Comparison of ENCODE assay signal across 20 cellular contexts in genomic region chr21:27812279-27812678, GRCh38.
DNase-seq lines count a peak whose midpoint lies in the region; ATAC-seq and TF ChIP-seq lines count a peak whose summit lies in the region.
"Had no signal": no experiment of that assay in that cellular context is flagged by ENCODE, and none has a peak within 500 bp of the region (broad histone marks: within the 10 kb centered on the region; RNA-seq: fewer than 3 reads in every experiment).

No MANE protein-coding gene starts in this region.

- dilution Hi-C loops in mammary epithelial cell (cut with HindIII; ENCODE audit: low sequenced_read_pairs), result no loop called here

- no peaks in the 10 kb centered on the region for H3K36me3 ChIP-seq in GM23248 (ENCODE audit: low read depth)
- H3K36me3 ChIP-seq in mammary epithelial cell (ENCODE audit: insufficient read depth, low read length), result no peaks in the 10 kb centered on the region
- H3K36me3 ChIP-seq in aorta (ENCODE audit: control insufficient read depth in 1 of 2, insufficient read depth in 2 of 2, low read length in 1 of 2), result no peaks in the 10 kb centered on the region
- no peaks in the 10 kb centered on the region for H3K36me3 ChIP-seq in ovary

- H3K4me2 ChIP-seq in GM23248 (ENCODE audit: unreplicated experiment) (no peak overlapping the region), mammary epithelial cell (ENCODE audit: insufficient read depth, low read depth, low read length) (no peak overlapping the region)

- DNase-seq in GM23248 (peak; percentile 4), MV-4-11 (lab: John Stamatoyannopoulos, UW) (peak; percentile 40), mammary epithelial cell (peak; percentile 42), foreskin keratinocyte (peak; percentile 18 to 58), NOMO-1 treated with dmso at 0.1 percent for 144 hours (lab: John Stamatoyannopoulos, UW; ENCODE audit: unreplicated experiment) (no peak), aorta (no peak), ovary (no peak)
- no peak for DNase-seq in stimulated activated CD4-positive, alpha-beta T cell treated with anti-CD3 and anti-CD28 coated beads, Interleukin-2, amount 100 ng/mL, for 48 hours
- DNase-seq: NCI-H1092, NCI-H146, NCI-H2081, NCI-H510A, NCI-H774, Right ventricle myocardium superior had no signal

- no peaks in the 10 kb centered on the region for H3K79me2 ChIP-seq in GM23248 (ENCODE audit: insufficient read depth)
- H3K79me2 ChIP-seq in mammary epithelial cell (ENCODE audit: insufficient read depth, low read length), result no peaks in the 10 kb centered on the region

- no peak for TF ChIP-seq CTCF in mammary epithelial cell (conservative IDR thresholded peaks at IDR 0.05 in 1 of 2, IDR thresholded peaks at IDR 0.05 in 1 of 2; ENCODE audit: extremely low read depth in 1 of 2, insufficient read depth in 1 of 2, low read depth in 1 of 2, low read length in 2 of 2)
- TF ChIP-seq CTCF in foreskin keratinocyte (conservative IDR thresholded peaks at IDR 0.05), result no peak
- no peak for TF ChIP-seq CTCF in ovary (IDR thresholded peaks at IDR 0.05)

- no peaks in the 10 kb centered on the region for H3K9me3 ChIP-seq in GM23248 (ENCODE audit: low read depth)
- no peaks in the 10 kb centered on the region for H3K9me3 ChIP-seq in mammary epithelial cell (replicated peaks; ENCODE audit: insufficient read depth, low read length)
- H3K9me3 ChIP-seq in aorta (ENCODE audit: control insufficient read depth, low read length), result no peaks in the 10 kb centered on the region
- no peaks in the 10 kb centered on the region for H3K9me3 ChIP-seq in ovary

- 94 to 97% methylated on average over 4 of the region's 4 CpGs for WGBS in GM23248 (ENCODE audit: low coverage in 1 of 2, low lambda C conversion rate in 2 of 2, missing lambda C conversion rate in 2 of 2), 2 experiments
- WGBS in mammary epithelial cell (ENCODE audit: low coverage, missing lambda C conversion rate), result 88% methylated on average over 4 of the region's 4 CpGs
- WGBS in aorta, 2 donors, result 92 to 95% methylated on average over 4 of the region's 4 CpGs
- 93 to 94% (median 94%) methylated on average over 4 of the region's 4 CpGs for WGBS in ovary, 3 donors

- no peak for TF ChIP-seq POLR2A in ovary (IDR thresholded peaks at IDR 0.05)

- H3K4me3 ChIP-seq in GM23248 (no peak overlapping the region), mammary epithelial cell (replicated peaks in 1 of 3; ENCODE audit: insufficient read depth in 1 of 3, low read depth in 2 of 3, low read length in 3 of 3) (no peak overlapping the region), aorta (ENCODE audit: low read length in 2 of 2) (no peak overlapping the region), ovary (no peak overlapping the region)
- H3K4me3 ChIP-seq: K562 had no signal

- no peaks in the 10 kb centered on the region for H3K9me2 ChIP-seq in GM23248 (ENCODE audit: insufficient read depth)

- no TSS peak for BruUV-seq in mammary epithelial cell (replicated peaks; lab: Mats Ljungman, UMichigan)

- H4K20me1 ChIP-seq in GM23248 (ENCODE audit: insufficient read depth) (no peaks in the 10 kb centered on the region), mammary epithelial cell (ENCODE audit: insufficient read depth, low read length) (no peaks in the 10 kb centered on the region)

- ATAC-seq in foreskin keratinocyte (no peak), aorta (ENCODE audit: low FRiP score) (no peak)
- ATAC-seq: HCT116, K562, Panc1, SK-N-SH treated with all-trans-retinoic acid at 6 μM for 48 hours had no signal

- TF ChIP-seq EP300 in ovary (IDR thresholded peaks at IDR 0.05), result no peak

- H2AFZ ChIP-seq in GM23248 (no peak overlapping the region), mammary epithelial cell (ENCODE audit: low read depth, low read length) (no peak overlapping the region)

- H3K27ac ChIP-seq in GM23248 (no peak overlapping the region), mammary epithelial cell (ENCODE audit: insufficient read depth, low read depth, low read length) (no peak overlapping the region), foreskin keratinocyte (no peak overlapping the region), aorta (ENCODE audit: low read depth in 1 of 2, low read length in 2 of 2) (no peak overlapping the region), ovary (no peak overlapping the region)
- H3K27ac ChIP-seq: C4-2B, HL-60 had no signal

- CTCF ChIA-PET in mammary epithelial cell (lab: Charles Lee; ENCODE audit: low non-redundant PET), result no interaction called here

- H3K9ac ChIP-seq in GM23248 (no peak overlapping the region), mammary epithelial cell (ENCODE audit: insufficient read depth, low read length) (no peak overlapping the region)

- H3K27me3 ChIP-seq in GM23248 (replicated peaks; ENCODE audit: insufficient read depth) (no peaks in the 10 kb centered on the region), mammary epithelial cell (ENCODE audit: insufficient read depth, low read length) (no peaks in the 10 kb centered on the region), foreskin keratinocyte (no peaks in the 10 kb centered on the region), aorta (ENCODE audit: control insufficient read depth in 1 of 2, insufficient read depth in 2 of 2, low read length in 1 of 2) (no peaks in the 10 kb centered on the region), ovary (no peaks in the 10 kb centered on the region)

- intact Hi-C loops in mammary epithelial cell (cut with micrococcal nuclease) (no loop called here), aorta (cut with DNase I) (no loop called here), ovary (cut with DNase I) (no loop called here)

- no peaks in the 10 kb centered on the region for H3K4me1 ChIP-seq in GM23248 (ENCODE audit: insufficient read depth)
- H3K4me1 ChIP-seq in mammary epithelial cell (ENCODE audit: insufficient read depth, low read length), result no peaks in the 10 kb centered on the region
- no peaks in the 10 kb centered on the region for H3K4me1 ChIP-seq in foreskin keratinocyte
- no peaks in the 10 kb centered on the region for H3K4me1 ChIP-seq in aorta (ENCODE audit: control insufficient read depth in 1 of 2, insufficient read depth in 2 of 2, low read length in 2 of 2)
- H3K4me1 ChIP-seq in ovary (ENCODE audit: insufficient read depth), result no peaks in the 10 kb centered on the region

- in situ Hi-C loops in GM23248 (cut with MboI) (no loop called here), mammary epithelial cell (cut with MboI; ENCODE audit: low sequenced_read_pairs in 2 of 2) (no loop called here)

- H3F3A ChIP-seq in GM23248 (ENCODE audit: insufficient read depth), result no peaks in the 10 kb centered on the region

Comparison
In these comparisons a context has a peak if more than half of its experiments do, and no peak if none do; other contexts are left out.
1. DNase-seq: peak in GM23248 (single experiment), MV-4-11 (single experiment), mammary epithelial cell (single experiment) and foreskin keratinocyte (2 of 2); none in NOMO-1 treated with dmso at 0.1 percent for 144 hours (single experiment), aorta (0 of 2), ovary (0 of 5) and stimulated activated CD4-positive, alpha-beta T cell treated with anti-CD3 and anti-CD28 coated beads, Interleukin-2, amount 100 ng/mL, for 48 hours (0 of 2).